ENCODE assay signal across 17 cellular contexts in genomic region chr13:74838096-74838495, GRCh38.
"Had no signal": no experiment of that assay in that cellular context is flagged by ENCODE, and none has a peak within 500 bp of the region (broad histone marks: within the 10 kb centered on the region; RNA-seq: fewer than 3 reads in every experiment).

No MANE protein-coding gene starts in this region.

- ATAC-seq: foreskin keratinocyte, gastroesophageal sphincter, heart left ventricle, left cardiac atrium, left lung, left ventricle myocardium superior, lower lobe of right lung, mucosa of descending colon had no signal

- H3K36me3 Mint-ChIP-seq: mesothelial cell of epicardium had no signal

- H3K9me3 ChIP-seq: colonic mucosa, esophagus muscularis mucosa, gastroesophageal sphincter, heart left ventricle, lower lobe of right lung, mucosa of descending colon had no signal

- H3K27me3 ChIP-seq: colonic mucosa, esophagus muscularis mucosa, foreskin keratinocyte, gastroesophageal sphincter, heart left ventricle, hepatocyte, left lung had no signal

- H3K27ac ChIP-seq: colonic mucosa, esophagus muscularis mucosa, foreskin keratinocyte, gastroesophageal sphincter, heart left ventricle, hepatocyte, left lung, lower lobe of right lung had no signal

- H3K4me1 ChIP-seq: colonic mucosa, esophagus muscularis mucosa, foreskin keratinocyte, gastroesophageal sphincter, heart left ventricle, left lung, lower lobe of right lung had no signal

- H3K36me3 ChIP-seq: colonic mucosa, esophagus muscularis mucosa, gastroesophageal sphincter, heart left ventricle, left lung, lower lobe of right lung had no signal

- DNase-seq: colonic mucosa; cortex of kidney; effector CD8-positive, alpha-beta T cell; foreskin keratinocyte; heart left ventricle; hypothalamus; left cardiac atrium; left lung; left ventricle myocardium superior; lower lobe of right lung; mesenchymal stem cell; mucosa of descending colon had no signal

- H3K4me3 ChIP-seq: colonic mucosa, esophagus muscularis mucosa, gastroesophageal sphincter, heart left ventricle, hepatocyte, left lung, lower lobe of right lung, mucosa of descending colon had no signal

- H3K27ac Mint-ChIP-seq: dendritic cell treated with granulocyte-macrophage colony-stimulating factor and Interleukin-4, amounts not matched to agents 40 ng/mL and 50 ng/mL, for 4 days; mesothelial cell of epicardium had no signal

- H3K4me1 Mint-ChIP-seq: mesothelial cell of epicardium had no signal

- H3K4me3 Mint-ChIP-seq: dendritic cell treated with granulocyte-macrophage colony-stimulating factor and Interleukin-4, amounts not matched to agents 40 ng/mL and 50 ng/mL, for 4 days; mesothelial cell of epicardium had no signal

- H3K27me3 Mint-ChIP-seq: dendritic cell treated with granulocyte-macrophage colony-stimulating factor and Interleukin-4, amounts not matched to agents 40 ng/mL and 50 ng/mL, for 4 days had no signal
